In genomic region chr5:172173771-172174170, GRCh38 we compare ENCODE assay signal across 9 cellular contexts. TPM values are rescaled to one million over a fixed set of nuclear protein-coding genes. Genes with fewer than 3 reads are reported as not detected.
A peak's percentile ranks its signal among the peaks of the same experiment; 100 is the strongest.
DNase-seq lines count a peak whose midpoint lies in the region; TF ChIP-seq lines count a peak whose summit lies in the region.
"Had no signal": no experiment of that assay in that cellular context is flagged by ENCODE, and none has a peak within 500 bp of the region (broad histone marks: within the 10 kb centered on the region; RNA-seq: fewer than 3 reads in every experiment).

No MANE protein-coding gene starts in this region.

- H3K27ac Mint-ChIP-seq in activated CD4-positive, alpha-beta T cell treated with anti-CD3 and anti-CD28 coated beads, Interleukin-2, amount 10 ng/mL, durations not matched to agents 24 days and 14 days: peak overlapping the region; percentile 96

- peaks cover 49% of the 10 kb centered on the region for H3K36me3 Mint-ChIP-seq in activated CD4-positive, alpha-beta T cell treated with anti-CD3 and anti-CD28 coated beads, Interleukin-2, amount 10 ng/mL, durations not matched to agents 24 days and 14 days (ENCODE audit: low read depth)

- DNase-seq in HS-5 (ENCODE audit: low read depth) (peak; percentile 40), epithelial cell of esophagus (ENCODE audit: low read depth) (peak; percentile 97), NCI-H187 (lab: John Stamatoyannopoulos, UW) (no peak), NCI-H1105 (lab: John Stamatoyannopoulos, UW) (no peak), NCI-H82 (lab: John Stamatoyannopoulos, UW) (no peak), occipital lobe (lab: John Stamatoyannopoulos, UW) (no peak)
- peak; percentile 91 for DNase-seq in activated CD4-positive, alpha-beta T cell treated with anti-CD3 and anti-CD28 coated beads, Interleukin-2, amount 10 ng/mL, durations not matched to agents 24 days and 14 days
- DNase-seq in stimulated activated CD8-positive, alpha-beta memory T cell treated with anti-CD3 and anti-CD28 coated beads, Interleukin-12 subunit alpha, Interleukin-12 subunit beta, amount 100 ng/mL, for 1 hour (ENCODE audit: low read depth): peak; percentile 49

- peak overlapping the region; percentile 90 for H3K4me3 Mint-ChIP-seq in activated CD4-positive, alpha-beta T cell treated with anti-CD3 and anti-CD28 coated beads, Interleukin-2, amount 10 ng/mL, durations not matched to agents 24 days and 14 days

- no peaks in the 10 kb centered on the region for H3K27me3 Mint-ChIP-seq in activated CD4-positive, alpha-beta T cell treated with anti-CD3 and anti-CD28 coated beads, Interleukin-2, amount 10 ng/mL, durations not matched to agents 24 days and 14 days

- H3K9me3 Mint-ChIP-seq in activated CD4-positive, alpha-beta T cell treated with anti-CD3 and anti-CD28 coated beads, Interleukin-2, amount 10 ng/mL, durations not matched to agents 24 days and 14 days: no peaks in the 10 kb centered on the region

- H3K4me1 Mint-ChIP-seq in activated CD4-positive, alpha-beta T cell treated with anti-CD3 and anti-CD28 coated beads, Interleukin-2, amount 10 ng/mL, durations not matched to agents 24 days and 14 days: peaks cover 84% of the 10 kb centered on the region

- H3K4me3 ChIP-seq in epithelial cell of esophagus (ENCODE audit: low read length): no peak overlapping the region

- TF ChIP-seq CTCF in epithelial cell of esophagus (IDR thresholded peaks at IDR 0.05; ENCODE audit: insufficient read depth, low read depth, low read length, missing control alignments): no peak

- intact Hi-C loops in activated CD4-positive, alpha-beta T cell treated with anti-CD3 and anti-CD28 coated beads, Interleukin-2, amount 10 ng/mL, durations not matched to agents 24 days and 14 days (cut with micrococcal nuclease): loop anchor here (2.0 to 10.0 kb wide), 2 partner anchors 15 to 1879 kb away; partner anchors contain the start of gene LCP2

RNA-seq across cellular contexts. Expression of gene STK10, which starts 14.3 kb away (rescaled TPM):
- 87.9 and 91.1 TPM in 2 replicates for total RNA-seq in activated CD4-positive, alpha-beta T cell treated with anti-CD3 and anti-CD28 coated beads, Interleukin-2, amount 10 ng/mL, durations not matched to agents 24 days and 14 days
- 9.8 TPM for total RNA-seq in occipital lobe

RNA-seq across cellular contexts. Expression of gene EFCAB9, which starts 20.2 kb away (rescaled TPM):
- not detected in 2 replicates for total RNA-seq in activated CD4-positive, alpha-beta T cell treated with anti-CD3 and anti-CD28 coated beads, Interleukin-2, amount 10 ng/mL, durations not matched to agents 24 days and 14 days
- total RNA-seq in occipital lobe: not detected
- total RNA-seq: glomerular endothelial cell had no signal

Comparison
In these comparisons a context has a peak if more than half of its experiments do, and no peak if none do; other contexts are left out.
1. DNase-seq: peak in HS-5 (single experiment), activated CD4-positive, alpha-beta T cell treated with anti-CD3 and anti-CD28 coated beads, Interleukin-2, amount 10 ng/mL, durations not matched to agents 24 days and 14 days (single experiment), epithelial cell of esophagus (single experiment) and stimulated activated CD8-positive, alpha-beta memory T cell treated with anti-CD3 and anti-CD28 coated beads, Interleukin-12 subunit alpha, Interleukin-12 subunit beta, amount 100 ng/mL, for 1 hour (single experiment); none in NCI-H187 (0 of 2), NCI-H1105 (single experiment), NCI-H82 (single experiment) and occipital lobe (single experiment).